ENCODE assay signal across 24 cellular contexts in genomic region chr1:30419246-30419720, GRCh38.
A peak's percentile ranks its signal among the peaks of the same experiment; 100 is the strongest.
DNase-seq lines count a peak whose midpoint lies in the region; ATAC-seq, FAIRE-seq and TF ChIP-seq lines count a peak whose summit lies in the region.
"Had no signal": no experiment of that assay in that cellular context is flagged by ENCODE, and none has a peak within 500 bp of the region (broad histone marks: within the 10 kb centered on the region; RNA-seq: fewer than 3 reads in every experiment).

No MANE protein-coding gene starts in this region.

- no peaks in the 10 kb centered on the region for H3K27me3 Mint-ChIP-seq in activated CD8-positive, alpha-beta memory T cell treated with anti-CD3 and anti-CD28 coated beads, Interleukin-2, amount 10 ng/mL, durations not matched to agents 7 days and 5 days
- H3K27me3 Mint-ChIP-seq in type B pancreatic cell, result no peaks in the 10 kb centered on the region
- no peaks in the 10 kb centered on the region for H3K27me3 Mint-ChIP-seq in activated T-cell treated with anti-CD3 and anti-CD28 coated beads, Interleukin-2, amount 50 U/mL, for 72 hours (ENCODE audit: low read depth)

- FAIRE-seq in bronchial epithelial cell (lab: Jason Lieb, UNC), result peak; percentile 58
- FAIRE-seq: A204.1, D721Med, GM12891, GM19239, K562 had no signal

- no peak overlapping the region for H3K27ac Mint-ChIP-seq in activated CD8-positive, alpha-beta memory T cell treated with anti-CD3 and anti-CD28 coated beads, Interleukin-2, amount 10 ng/mL, durations not matched to agents 7 days and 5 days
- H3K27ac Mint-ChIP-seq in type B pancreatic cell, result no peak overlapping the region
- H3K27ac Mint-ChIP-seq in activated T-cell treated with anti-CD3 and anti-CD28 coated beads, Interleukin-2, amount 50 U/mL, for 72 hours, result no peak overlapping the region
- H3K27ac Mint-ChIP-seq: CD8-positive, alpha-beta T cell had no signal

- CTCF ChIA-PET in activated CD8-positive, alpha-beta memory T cell treated with anti-CD3 and anti-CD28 coated beads, Interleukin-2, amount 10 ng/mL, durations not matched to agents 7 days and 5 days (lab: Charles Lee), result no interaction called here

- H3K36me3 Mint-ChIP-seq in activated CD8-positive, alpha-beta memory T cell treated with anti-CD3 and anti-CD28 coated beads, Interleukin-2, amount 10 ng/mL, durations not matched to agents 7 days and 5 days, result no peaks in the 10 kb centered on the region
- H3K36me3 Mint-ChIP-seq in type B pancreatic cell, result no peaks in the 10 kb centered on the region
- no peaks in the 10 kb centered on the region for H3K36me3 Mint-ChIP-seq in activated T-cell treated with anti-CD3 and anti-CD28 coated beads, Interleukin-2, amount 50 U/mL, for 72 hours (ENCODE audit: insufficient read depth in 2 of 2)
- H3K36me3 Mint-ChIP-seq: CD8-positive, alpha-beta T cell had no signal

- intact Hi-C loops in lower leg skin (cut with DNase I; ENCODE audit: low total_unique reads), result no loop called here

- no peak overlapping the region for H3K4me3 ChIP-seq in bronchial epithelial cell (ENCODE audit: low read depth, low read length)
- no peak overlapping the region for H3K4me3 ChIP-seq in lower leg skin (ENCODE audit: low read depth, poor library complexity, severe bottlenecking)
- H3K4me3 ChIP-seq: BLaER1 treated with 17β-estradiol and CSF1 and Interleukin-3, amounts not matched to agents 10 nM and 100 nM; GM23248; K562; Peyer's patch had no signal

- ATAC-seq in activated CD8-positive, alpha-beta memory T cell treated with anti-CD3 and anti-CD28 coated beads, Interleukin-2, amount 10 ng/mL, durations not matched to agents 7 days and 5 days, result no peak
- no peak for ATAC-seq in activated T-cell treated with anti-CD3 and anti-CD28 coated beads, Interleukin-2, amount 50 U/mL, for 72 hours (replicated peaks in 1 of 2)
- ATAC-seq: CD8-positive, alpha-beta T cell; K562 had no signal

- H3K36me3 ChIP-seq in bronchial epithelial cell (ENCODE audit: control insufficient read depth, insufficient read depth, low read length), result no peaks in the 10 kb centered on the region
- H3K36me3 ChIP-seq: BLaER1 treated with 17β-estradiol and CSF1 and Interleukin-3, amounts not matched to agents 10 nM and 100 nM; Peyer's patch had no signal

- peak; percentile 33 for DNase-seq in activated CD8-positive, alpha-beta memory T cell treated with anti-CD3 and anti-CD28 coated beads, Interleukin-2, amount 10 ng/mL, durations not matched to agents 7 days and 5 days
- no peak for DNase-seq in activated CD8-positive, alpha-beta memory T cell treated with anti-CD3 and anti-CD28 coated beads, Interleukin-2, amount 50 U/mL, for 48 hours
- no peak for DNase-seq in bronchial epithelial cell (ENCODE audit: low read depth)
- DNase-seq in lower leg skin (ENCODE audit: low spot score in 2 of 2), result peak; percentile 11 to 78
- peak; percentile 47 for DNase-seq in type B pancreatic cell (ENCODE audit: extremely low spot score, unreplicated experiment)
- DNase-seq in activated T-cell treated with anti-CD3 and anti-CD28 coated beads, Interleukin-2, amount 50 U/mL, for 72 hours, result no peak
- DNase-seq in AG08395 (ENCODE audit: low spot score), result no peak
- no peak for DNase-seq in NCI-H2227 (lab: John Stamatoyannopoulos, UW; ENCODE audit: unreplicated experiment)
- DNase-seq: GM23248; HCEC 1CT; NCI-H1092 treated with DMSO at 0.1 percent for 48 hours; NCI-H146; NCI-H2029 treated with DMSO at 0.1 percent for 48 hours; NCI-H2171; NK-92 treated with Interleukin-12 subunit alpha and Interleukin-12 subunit beta, amount 100 ng/mL, for 24 hours; Right ventricle myocardium superior had no signal

- no peak overlapping the region for H3K4me3 Mint-ChIP-seq in activated CD8-positive, alpha-beta memory T cell treated with anti-CD3 and anti-CD28 coated beads, Interleukin-2, amount 10 ng/mL, durations not matched to agents 7 days and 5 days
- H3K4me3 Mint-ChIP-seq in type B pancreatic cell, result no peak overlapping the region
- no peak overlapping the region for H3K4me3 Mint-ChIP-seq in activated T-cell treated with anti-CD3 and anti-CD28 coated beads, Interleukin-2, amount 50 U/mL, for 72 hours
- H3K4me3 Mint-ChIP-seq: CD8-positive, alpha-beta T cell had no signal

- no peak for TF ChIP-seq POLR2A in lower leg skin (IDR thresholded peaks at IDR 0.05)

- no peaks in the 10 kb centered on the region for H3K27me3 ChIP-seq in bronchial epithelial cell (ENCODE audit: control insufficient read depth, insufficient read depth, low read length)
- H3K27me3 ChIP-seq: Peyer's patch had no signal

- whole genome bisulfite sequencing in lower leg skin, 2 donors, result 40 to 46% methylated on average over 3 to 4 of the region's 4 CpGs

- H3K9me3 Mint-ChIP-seq in activated CD8-positive, alpha-beta memory T cell treated with anti-CD3 and anti-CD28 coated beads, Interleukin-2, amount 10 ng/mL, durations not matched to agents 7 days and 5 days (ENCODE audit: low read depth), result no peaks in the 10 kb centered on the region
- H3K9me3 Mint-ChIP-seq in type B pancreatic cell, result no peaks in the 10 kb centered on the region
- H3K9me3 Mint-ChIP-seq in activated T-cell treated with anti-CD3 and anti-CD28 coated beads, Interleukin-2, amount 50 U/mL, for 72 hours, result peaks cover 0 to 2% of the 10 kb centered on the region in 2 donors
- H3K9me3 Mint-ChIP-seq: CD8-positive, alpha-beta T cell had no signal

- H3K4me1 Mint-ChIP-seq in activated CD8-positive, alpha-beta memory T cell treated with anti-CD3 and anti-CD28 coated beads, Interleukin-2, amount 10 ng/mL, durations not matched to agents 7 days and 5 days, result no peaks in the 10 kb centered on the region
- H3K4me1 Mint-ChIP-seq in type B pancreatic cell (ENCODE audit: unreplicated experiment), result peaks cover 8% of the 10 kb centered on the region
- no peaks in the 10 kb centered on the region for H3K4me1 Mint-ChIP-seq in activated T-cell treated with anti-CD3 and anti-CD28 coated beads, Interleukin-2, amount 50 U/mL, for 72 hours (ENCODE audit: low read depth)

- no peak for TF ChIP-seq CTCF in bronchial epithelial cell (IDR thresholded peaks at IDR 0.05; ENCODE audit: insufficient read depth, low read length, severe bottlenecking)
- no peak for TF ChIP-seq CTCF in lower leg skin (IDR thresholded peaks at IDR 0.05)
- no peak for TF ChIP-seq CTCF in type B pancreatic cell (conservative IDR thresholded peaks at IDR 0.05)

Comparison
In these comparisons a context has a peak if more than half of its experiments do, and no peak if none do; other contexts are left out.
1. DNase-seq: peak in activated CD8-positive, alpha-beta memory T cell treated with anti-CD3 and anti-CD28 coated beads, Interleukin-2, amount 10 ng/mL, durations not matched to agents 7 days and 5 days (single experiment), lower leg skin (2 of 2) and type B pancreatic cell (single experiment); none in activated CD8-positive, alpha-beta memory T cell treated with anti-CD3 and anti-CD28 coated beads, Interleukin-2, amount 50 U/mL, for 48 hours (single experiment), bronchial epithelial cell (single experiment), activated T-cell treated with anti-CD3 and anti-CD28 coated beads, Interleukin-2, amount 50 U/mL, for 72 hours (0 of 2), AG08395 (single experiment) and NCI-H2227 (single experiment).